19 cellular contexts compared by ENCODE assay signal in the genomic region with DNA sequence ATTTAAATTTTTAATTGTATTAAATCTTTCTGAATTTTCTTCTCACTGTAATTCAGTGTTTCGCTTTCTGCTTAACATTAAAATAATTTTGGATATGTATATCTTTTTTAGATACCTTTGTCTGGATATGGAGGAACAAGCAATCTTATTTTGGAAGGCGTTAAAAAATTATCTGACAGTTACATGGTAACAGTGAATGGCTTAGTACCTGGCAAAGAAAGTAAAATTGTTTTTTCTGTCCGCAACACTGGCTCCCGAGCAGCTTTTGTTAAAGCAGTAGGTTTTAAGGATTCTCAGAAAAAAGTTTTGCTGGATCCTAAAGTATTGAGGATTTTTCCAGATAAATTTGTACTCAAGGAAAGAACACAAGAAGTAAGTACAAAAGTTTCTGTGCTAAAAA.
"Had no signal": no experiment of that assay in that cellular context is flagged by ENCODE, and none has a peak within 500 bp of the region (broad histone marks: within the 10 kb centered on the region; RNA-seq: fewer than 3 reads in every experiment).

No MANE protein-coding gene starts in this region.

- DNase-seq: dermis blood vessel endothelial cell; dorsolateral prefrontal cortex; effector CD4-positive, alpha-beta T cell; effector memory CD4-positive, alpha-beta T cell; foreskin keratinocyte; hypothalamus; immature natural killer cell; islet precursor cell; kidney; kidney glomerular epithelial cell; left lung; lower lobe of right lung; mesenchymal stem cell; mucosa of descending colon; naive B cell had no signal

- H3K9me3 ChIP-seq: esophagus muscularis mucosa, left lung, lower lobe of right lung, mucosa of descending colon had no signal

- H3K27me3 ChIP-seq: dorsolateral prefrontal cortex, esophagus muscularis mucosa, foreskin keratinocyte, gastroesophageal sphincter, hepatocyte, left lung had no signal

- ATAC-seq: foreskin keratinocyte, gastroesophageal sphincter, left lung, lower lobe of right lung, mucosa of descending colon had no signal

- H3K4me3 ChIP-seq: coronary artery, dorsolateral prefrontal cortex, esophagus muscularis mucosa, gastroesophageal sphincter, hepatocyte, left lung, lower lobe of right lung, mucosa of descending colon had no signal

- H3K27ac ChIP-seq: coronary artery, dorsolateral prefrontal cortex, esophagus muscularis mucosa, foreskin keratinocyte, gastroesophageal sphincter, hepatocyte, left lung, lower lobe of right lung had no signal

- H3K4me1 ChIP-seq: esophagus muscularis mucosa, foreskin keratinocyte, gastroesophageal sphincter, left lung, lower lobe of right lung had no signal
